2 cellular contexts compared by ENCODE assay signal in the genomic region with DNA sequence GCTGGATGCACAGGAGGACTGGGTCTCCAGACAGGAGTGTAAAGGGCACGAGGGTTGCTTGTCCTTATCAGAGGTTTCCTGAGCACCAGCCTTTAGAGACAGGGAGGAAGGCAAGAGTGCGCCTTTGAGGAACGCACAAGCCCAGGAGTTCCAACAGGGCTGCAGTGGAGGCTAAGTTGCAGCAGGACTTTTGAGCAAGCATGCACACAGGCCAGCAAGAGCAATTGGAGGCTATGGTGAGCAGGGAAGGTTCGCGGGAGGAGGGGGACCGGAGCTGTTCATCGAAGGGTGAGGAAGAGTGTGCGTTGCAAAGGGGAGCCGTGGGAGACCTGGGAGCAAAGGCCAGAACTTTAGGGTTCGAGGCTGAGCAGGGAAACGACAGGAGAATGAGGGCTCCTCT.
TF ChIP-seq lines count a peak whose summit lies in the region.

No MANE protein-coding gene starts in this region.

TF ChIP-seq in A549, 52 proteins besides CTCF, POLR2A, EP300 and RAD21:
- TF ChIP-seq FOSB (CRISPR knock-in tag; IDR thresholded peaks at IDR 0.05), result no peak
- TF ChIP-seq, protein P1, sequence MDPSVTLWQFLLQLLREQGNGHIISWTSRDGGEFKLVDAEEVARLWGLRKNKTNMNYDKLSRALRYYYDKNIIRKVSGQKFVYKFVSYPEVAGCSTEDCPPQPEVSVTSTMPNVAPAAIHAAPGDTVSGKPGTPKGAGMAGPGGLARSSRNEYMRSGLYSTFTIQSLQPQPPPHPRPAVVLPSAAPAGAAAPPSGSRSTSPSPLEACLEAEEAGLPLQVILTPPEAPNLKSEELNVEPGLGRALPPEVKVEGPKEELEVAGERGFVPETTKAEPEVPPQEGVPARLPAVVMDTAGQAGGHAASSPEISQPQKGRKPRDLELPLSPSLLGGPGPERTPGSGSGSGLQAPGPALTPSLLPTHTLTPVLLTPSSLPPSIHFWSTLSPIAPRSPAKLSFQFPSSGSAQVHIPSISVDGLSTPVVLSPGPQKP (IDR thresholded peaks at IDR 0.05; ENCODE audit: low read depth, low read length), result no peak
TF ChIP-seq in A549: peak in this region for 0.

TF ChIP-seq in H1, 55 proteins besides CTCF, POLR2A, EP300 and RAD21:
- TF ChIP-seq RFX5 (IDR thresholded peaks at IDR 0.05; ENCODE audit: borderline replicate concordance, low read depth, low read length), result no peak
- no peak for TF ChIP-seq CBX5 (IDR thresholded peaks at IDR 0.05; ENCODE audit: low read depth, low read length)
- no peak for TF ChIP-seq HDAC6 (IDR thresholded peaks at IDR 0.05; ENCODE audit: low read depth, low read length)
- TF ChIP-seq CTBP2 (IDR thresholded peaks at IDR 0.05; ENCODE audit: borderline replicate concordance, insufficient read depth, insufficient read length, low read length), result no peak
- TF ChIP-seq, protein P2, sequence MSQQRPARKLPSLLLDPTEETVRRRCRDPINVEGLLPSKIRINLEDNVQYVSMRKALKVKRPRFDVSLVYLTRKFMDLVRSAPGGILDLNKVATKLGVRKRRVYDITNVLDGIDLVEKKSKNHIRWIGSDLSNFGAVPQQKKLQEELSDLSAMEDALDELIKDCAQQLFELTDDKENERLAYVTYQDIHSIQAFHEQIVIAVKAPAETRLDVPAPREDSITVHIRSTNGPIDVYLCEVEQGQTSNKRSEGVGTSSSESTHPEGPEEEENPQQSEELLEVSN (IDR thresholded peaks at IDR 0.05), result no peak
- no peak for TF ChIP-seq TCF12 (IDR thresholded peaks at IDR 0.05; ENCODE audit: low read depth, low read length)
- no peak for TF ChIP-seq CHD2 (IDR thresholded peaks at IDR 0.05; ENCODE audit: low read length)
